ENCODE assay signal across 8 cellular contexts in the genomic region with DNA sequence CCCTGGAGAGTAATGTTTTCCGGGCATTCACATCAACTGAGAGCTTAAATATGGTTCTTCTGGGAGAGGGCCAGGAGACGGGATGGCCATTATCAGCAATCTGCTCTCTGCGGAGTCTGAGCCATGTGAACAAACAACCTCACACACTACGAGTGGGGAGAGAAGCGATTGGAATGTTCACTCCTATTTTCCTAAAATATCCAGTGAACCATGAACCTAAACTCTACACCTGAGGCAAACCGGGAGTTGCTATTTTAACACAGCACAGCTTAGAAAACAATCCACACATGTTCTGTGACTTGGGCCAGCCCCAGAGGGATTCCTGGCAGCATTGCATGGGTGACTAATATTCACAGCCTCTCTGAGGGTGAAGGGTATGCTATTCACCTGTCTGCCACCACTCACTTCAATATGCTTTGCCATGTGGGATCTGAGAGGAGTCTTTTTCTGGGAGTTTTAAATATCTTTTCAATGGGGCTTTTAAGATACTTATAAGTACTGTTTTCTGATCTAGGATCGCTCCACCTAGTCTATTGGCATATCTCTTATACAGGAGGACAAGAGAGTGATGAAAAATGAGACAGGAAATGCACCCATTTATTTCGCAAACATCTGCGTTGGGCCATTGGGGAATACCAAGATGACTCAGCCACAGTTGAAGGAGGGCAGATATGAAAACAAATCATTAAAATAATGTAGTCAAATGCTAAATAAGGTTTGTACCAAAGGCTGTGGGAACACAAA.
DNase-seq lines count a peak whose midpoint lies in the region; ATAC-seq and TF ChIP-seq lines count a peak whose summit lies in the region.

No MANE protein-coding gene starts in this region.

- intact Hi-C loops in left ventricle myocardium inferior (cut with micrococcal nuclease): no loop called here
- intact Hi-C loops in transverse colon (cut with DNase I; ENCODE audit: low total_unique reads): loop anchor here (10.0 kb wide), 2 partner anchors 76 to 134 kb away; no protein-coding TSS in a partner anchor

- ATAC-seq in GM19397 (IDR thresholded peaks at IDR 0.05; ENCODE audit: unreplicated experiment) (peak; percentile 56), HG03457 (IDR thresholded peaks at IDR 0.05; ENCODE audit: unreplicated experiment) (peak; percentile 85)

- H3K4me3 ChIP-seq in left ventricle myocardium inferior: peak overlapping the region; percentile 24
- H3K4me3 ChIP-seq in transverse colon: no peak overlapping the region

- no peak for TF ChIP-seq POLR2A in transverse colon (IDR thresholded peaks at IDR 0.05)

- in situ Hi-C loops in transverse colon (cut with MboI; ENCODE audit: low pct_ligation_motif_present in 1 of 4, low pct_unique_long_range_greater_than_20kb in 1 of 4, low sequenced_read_pairs in 3 of 4): no loop called here

- H3K4me1 ChIP-seq in left ventricle myocardium inferior (peaks cover 73% of the 10 kb centered on the region), transverse colon (peaks cover 11 to 54% (median 15%) of the 10 kb centered on the region in 4 donors)

- TF ChIP-seq EP300 in transverse colon (IDR thresholded peaks at IDR 0.05; ENCODE audit: low read depth): no peak

- TF ChIP-seq CTCF in left ventricle myocardium inferior (IDR thresholded peaks at IDR 0.05; ENCODE audit: borderline replicate concordance): peak; percentile 29
- TF ChIP-seq CTCF in transverse colon (IDR thresholded peaks at IDR 0.05): no peak

- H3K9me3 ChIP-seq in left ventricle myocardium inferior (replicated peaks) (no peaks in the 10 kb centered on the region), transverse colon (no peaks in the 10 kb centered on the region)

- peak overlapping the region; percentile 83 for H3K27ac ChIP-seq in left ventricle myocardium inferior (replicated peaks)
- peak overlapping the region; percentile 73 to 83 (median 78) for H3K27ac ChIP-seq in transverse colon

- 57 to 64% methylated on average over 8 to 9 of the region's 9 CpGs for WGBS in transverse colon (ENCODE audit: low coverage in 1 of 2), 2 donors

- H3K27me3 ChIP-seq in left ventricle myocardium inferior (ENCODE audit: low read depth) (no peaks in the 10 kb centered on the region), transverse colon (no peaks in the 10 kb centered on the region)

- H3K36me3 ChIP-seq in left ventricle myocardium inferior: no peaks in the 10 kb centered on the region
- no peaks in the 10 kb centered on the region for H3K36me3 ChIP-seq in transverse colon

- DNase-seq in DMS 273 (lab: John Stamatoyannopoulos, UW; ENCODE audit: unreplicated experiment) (peak; percentile 65), SW480 (ENCODE audit: low spot score) (peak; percentile 62), left ventricle myocardium inferior (peak; percentile 53), transverse colon (no peak), KG1 (lab: John Stamatoyannopoulos, UW) (no peak), NCI-H1417 treated with DMSO at 0.1 percent for 48 hours (lab: John Stamatoyannopoulos, UW) (no peak)

Comparison
In these comparisons a context has a peak if more than half of its experiments do, and no peak if none do; other contexts are left out.
1. DNase-seq: peak in DMS 273 (single experiment), SW480 (single experiment) and left ventricle myocardium inferior (single experiment); none in transverse colon (single experiment), KG1 (single experiment) and NCI-H1417 treated with DMSO at 0.1 percent for 48 hours (single experiment).